Comparison of ENCODE assay signal across 20 cellular contexts in genomic region chr10:1581189-1581588, GRCh38.
"Had no signal": no experiment of that assay in that cellular context is flagged by ENCODE, and none has a peak within 500 bp of the region (broad histone marks: within the 10 kb centered on the region; RNA-seq: fewer than 3 reads in every experiment).

No MANE protein-coding gene starts in this region.

- H3K27me3 Mint-ChIP-seq: dendritic cell treated with granulocyte-macrophage colony-stimulating factor and Interleukin-4, amounts not matched to agents 40 ng/mL and 50 ng/mL, for 4 days had no signal

- H3K27ac ChIP-seq: esophagus muscularis mucosa, heart right ventricle, lower lobe of right lung, stomach, WERI-Rb-1 had no signal

- DNase-seq: activated CD4-positive, alpha-beta T cell treated with anti-CD3 and anti-CD28 coated beads, Interleukin-2, amount 50 U/mL, for 48 hours; activated gamma-delta T cell; effector CD8-positive, alpha-beta T cell; heart right ventricle; left cardiac atrium; lower lobe of right lung; nucleus accumbens; stimulated activated CD4-positive, alpha-beta T cell treated with anti-CD3 and anti-CD28 coated beads, Interleukin-4, amount 100 ng/mL, for 24 hours; stomach; T-helper 2 cell; trophoblast cell; WERI-Rb-1 had no signal

- H3K27ac Mint-ChIP-seq: activated naive CD4-positive, alpha-beta T cell treated with anti-CD3 and anti-CD28 coated beads, Interleukin-2, amount 50 U/mL, for 72 hours; dendritic cell treated with granulocyte-macrophage colony-stimulating factor and Interleukin-4, amounts not matched to agents 40 ng/mL and 50 ng/mL, for 4 days; mesothelial cell of epicardium; nephron; stimulated activated effector memory CD8-positive, alpha-beta T cell treated with anti-CD3 and anti-CD28 coated beads, Interleukin-12 subunit alpha, Interleukin-12 subunit beta, amount 100 ng/mL, for 72 hours had no signal

- H3K4me3 ChIP-seq: esophagus muscularis mucosa, heart right ventricle, lower lobe of right lung, stomach had no signal

- H3K4me1 ChIP-seq: esophagus muscularis mucosa, heart right ventricle, lower lobe of right lung, stomach had no signal

- H3K27me3 ChIP-seq: stomach had no signal

- H3K9me3 Mint-ChIP-seq: activated naive CD4-positive, alpha-beta T cell treated with anti-CD3 and anti-CD28 coated beads, Interleukin-2, amount 50 U/mL, for 72 hours; dendritic cell treated with granulocyte-macrophage colony-stimulating factor and Interleukin-4, amounts not matched to agents 40 ng/mL and 50 ng/mL, for 4 days; mesothelial cell of epicardium; nephron; stimulated activated effector memory CD8-positive, alpha-beta T cell treated with anti-CD3 and anti-CD28 coated beads, Interleukin-12 subunit alpha, Interleukin-12 subunit beta, amount 100 ng/mL, for 72 hours had no signal

- H3K4me1 Mint-ChIP-seq: mesothelial cell of epicardium; nephron; stimulated activated effector memory CD8-positive, alpha-beta T cell treated with anti-CD3 and anti-CD28 coated beads, Interleukin-12 subunit alpha, Interleukin-12 subunit beta, amount 100 ng/mL, for 72 hours had no signal

- H3K36me3 Mint-ChIP-seq: activated naive CD4-positive, alpha-beta T cell treated with anti-CD3 and anti-CD28 coated beads, Interleukin-2, amount 50 U/mL, for 72 hours; mesothelial cell of epicardium; stimulated activated effector memory CD8-positive, alpha-beta T cell treated with anti-CD3 and anti-CD28 coated beads, Interleukin-12 subunit alpha, Interleukin-12 subunit beta, amount 100 ng/mL, for 72 hours had no signal

- H3K36me3 ChIP-seq: esophagus muscularis mucosa, heart right ventricle, lower lobe of right lung, stomach, WERI-Rb-1 had no signal

- FAIRE-seq: endothelial cell of umbilical vein had no signal

- H3K9me3 ChIP-seq: esophagus muscularis mucosa, heart right ventricle, lower lobe of right lung, stomach had no signal

- H3K4me3 Mint-ChIP-seq: dendritic cell treated with granulocyte-macrophage colony-stimulating factor and Interleukin-4, amounts not matched to agents 40 ng/mL and 50 ng/mL, for 4 days; mesothelial cell of epicardium; nephron; stimulated activated effector memory CD8-positive, alpha-beta T cell treated with anti-CD3 and anti-CD28 coated beads, Interleukin-12 subunit alpha, Interleukin-12 subunit beta, amount 100 ng/mL, for 72 hours had no signal

- ATAC-seq: activated naive CD4-positive, alpha-beta T cell treated with anti-CD3 and anti-CD28 coated beads, Interleukin-2, amount 50 U/mL, for 72 hours; heart right ventricle; left cardiac atrium; sciatic nerve had no signal
